ENCODE assay signal across 19 cellular contexts in the genomic region with DNA sequence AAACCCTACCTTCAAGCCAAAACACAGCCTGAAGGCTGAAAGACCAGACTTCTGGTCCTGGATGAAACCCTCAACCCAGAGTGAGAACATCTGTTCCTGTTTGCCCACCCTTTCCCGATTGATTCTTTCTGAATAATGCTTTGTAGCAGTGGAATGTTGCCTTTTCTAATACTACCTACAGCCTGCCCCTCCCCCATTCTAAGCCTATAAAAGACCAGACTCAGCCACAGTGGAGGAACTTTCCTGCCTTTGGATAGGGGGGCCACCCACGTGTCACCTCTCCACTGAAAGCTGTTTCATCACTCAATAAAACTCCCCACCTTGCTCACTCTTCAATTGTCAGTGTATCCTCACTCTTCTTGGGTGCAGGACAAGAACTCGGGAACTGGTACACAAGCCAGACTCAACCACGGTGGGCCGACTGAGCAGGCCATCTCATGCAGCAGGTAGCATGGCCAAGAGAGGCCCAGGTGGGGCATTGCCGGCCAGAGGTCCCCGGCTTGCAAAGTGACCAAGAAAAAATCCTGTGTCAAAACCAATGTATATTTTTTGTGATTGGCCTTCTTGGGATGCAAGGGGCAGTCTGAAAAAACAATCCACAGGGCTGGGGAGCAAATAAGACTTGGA. TPM values are rescaled to one million over a fixed set of nuclear protein-coding genes. Genes with fewer than 3 reads are reported as not detected.
DNase-seq lines count a peak whose midpoint lies in the region; ATAC-seq, FAIRE-seq and TF ChIP-seq lines count a peak whose summit lies in the region.
"Had no signal": no experiment of that assay in that cellular context is flagged by ENCODE, and none has a peak within 500 bp of the region (broad histone marks: within the 10 kb centered on the region; RNA-seq: fewer than 3 reads in every experiment).

No MANE protein-coding gene starts in this region.

- peaks cover 19% of the 10 kb centered on the region for H3K9me1 ChIP-seq in IMR-90 (ENCODE audit: insufficient read depth, low read length)

- no peaks in the 10 kb centered on the region for H3K79me1 ChIP-seq in IMR-90 (ENCODE audit: low read depth in 1 of 2, low read length in 2 of 2)

- no peak overlapping the region for H2AK5ac ChIP-seq in IMR-90 (ENCODE audit: low read depth, low read length)

- no peak overlapping the region for H3K27ac ChIP-seq in IMR-90 (ENCODE audit: insufficient read depth, low read length)
- H3K27ac ChIP-seq: BLaER1 treated with 17β-estradiol and CSF1 and Interleukin-3, amounts not matched to agents 10 nM and 100 nM; SK-N-MC had no signal

- no peak overlapping the region for H2AFZ ChIP-seq in IMR-90 (replicated peaks; ENCODE audit: low read length, poor library complexity)

- H2BK15ac ChIP-seq in IMR-90 (ENCODE audit: low read depth, low read length) = 0 out of 3 replicates have a peak overlapping the region, but pooled peaks have one; percentile 84

- no peak overlapping the region for H3K23ac ChIP-seq in IMR-90 (ENCODE audit: low read depth, low read length)

- no peak for TF ChIP-seq RAD21 in IMR-90 (IDR thresholded peaks at IDR 0.05; ENCODE audit: low read length)

- no peak overlapping the region for H3K4me2 ChIP-seq in IMR-90 (ENCODE audit: low read depth, low read length)
- H3K4me2 ChIP-seq: BLaER1 treated with 17β-estradiol and CSF1 and Interleukin-3, amounts not matched to agents 10 nM and 100 nM had no signal

- H3K9ac ChIP-seq in IMR-90 (ENCODE audit: low read depth, low read length) = no peak overlapping the region
- H3K9ac ChIP-seq: BLaER1 treated with 17β-estradiol and CSF1 and Interleukin-3, amounts not matched to agents 10 nM and 100 nM had no signal

- H3K14ac ChIP-seq in IMR-90 (replicated peaks; ENCODE audit: low read depth, low read length) = no peak overlapping the region

- no peak overlapping the region for H4K91ac ChIP-seq in IMR-90 (ENCODE audit: insufficient read depth, low read depth, low read length)

- H2BK120ac ChIP-seq in IMR-90 (ENCODE audit: low read depth, low read length) = no peak overlapping the region; the same call in 1 of the 2 replicates

- no peaks in the 10 kb centered on the region for H4K20me1 ChIP-seq in IMR-90 (ENCODE audit: insufficient read depth, low read length)
- H4K20me1 ChIP-seq: BLaER1 treated with 17β-estradiol and CSF1 and Interleukin-3, amounts not matched to agents 10 nM and 100 nM had no signal

- H3K27ac Mint-ChIP-seq in progenitor cell of endocrine pancreas = peak overlapping the region; percentile 21

- H2BK5ac ChIP-seq in IMR-90 (ENCODE audit: low read depth, low read length, poor library complexity, severe bottlenecking) = no peak overlapping the region

- H2AK9ac ChIP-seq in IMR-90 (replicated peaks; ENCODE audit: low read depth, low read length, poor library complexity) = no peak overlapping the region

- H3K56ac ChIP-seq in IMR-90 (ENCODE audit: extremely low read depth, insufficient read depth, low read length) = no peak overlapping the region

- BruUV-seq in IMR-90 (replicated peaks; lab: Mats Ljungman, UMichigan) = no TSS peak

- H3K4me1 Mint-ChIP-seq in progenitor cell of endocrine pancreas (ENCODE audit: low read depth) = peaks cover 12% of the 10 kb centered on the region

- ATAC-seq in IMR-90 (ENCODE audit: low read depth) (no peak), HG02973 (IDR thresholded peaks at IDR 0.05; ENCODE audit: unreplicated experiment) (no peak), GM18858 (IDR thresholded peaks at IDR 0.05; ENCODE audit: unreplicated experiment) (no peak)

- in situ Hi-C loops in IMR-90 (cut with MboI; ENCODE audit: low sequenced_read_pairs) = no loop called here

- DNase-seq in GM18507 (ENCODE audit: extremely low spot score, insufficient read length, low read depth) (no peak), IMR-90 (no peak), islet precursor cell (peak; percentile 40), progenitor cell of endocrine pancreas (ENCODE audit: low spot score, unreplicated experiment) (no peak), RKO (ENCODE audit: low spot score) (no peak)
- DNase-seq: CD8-positive, alpha-beta memory T cell; DMS53; KG1; NCI-H1105 treated with DMSO at 0.1 percent for 48 hours; NCI-H1694; NCI-H2081 treated with DMSO at 0.1 percent for 48 hours; Right ventricle myocardium superior had no signal

- H4K8ac ChIP-seq in IMR-90 (ENCODE audit: low read depth in 2 of 2, low read length in 2 of 2) = no peak overlapping the region

- H3K4ac ChIP-seq in IMR-90 (ENCODE audit: low read depth, low read length) = no peak overlapping the region

- H3K4me3 Mint-ChIP-seq in progenitor cell of endocrine pancreas (ENCODE audit: low read depth) = no peak overlapping the region
- H3K4me3 Mint-ChIP-seq: CD8-positive, alpha-beta memory T cell had no signal

- POLR2A ChIA-PET in IMR-90 (lab: Charles Lee; ENCODE audit: unreplicated experiment) = no interaction called here

- peak; percentile 38 for FAIRE-seq in GM18507 (lab: Jason Lieb, UNC)
- FAIRE-seq: GM12891, RCC 7860 had no signal

- CTCF ChIA-PET in IMR-90 (lab: Yijun Ruan, JAX) = no interaction called here

- no peak overlapping the region for H4K5ac ChIP-seq in IMR-90 (ENCODE audit: low read depth, low read length)

- dilution Hi-C loops in IMR-90 (cut with HindIII; ENCODE audit: low sequenced_read_pairs, unreplicated experiment) = no loop called here

- H3K36me3 ChIP-seq in IMR-90 (ENCODE audit: control insufficient read depth, insufficient read depth, low read length) = no peaks in the 10 kb centered on the region
- H3K36me3 ChIP-seq: BLaER1 treated with 17β-estradiol and CSF1 and Interleukin-3, amounts not matched to agents 10 nM and 100 nM; HAP-1 had no signal

- no peak for TF ChIP-seq POLR2A in IMR-90 (IDR thresholded peaks at IDR 0.05; ENCODE audit: low read depth, low read length)

- peaks cover 20% of the 10 kb centered on the region for H3K4me1 ChIP-seq in IMR-90 (ENCODE audit: control insufficient read depth, insufficient read depth, low read length)
- H3K4me1 ChIP-seq: HAP-1 had no signal

- intact Hi-C loops in IMR-90 (cut with micrococcal nuclease) = no loop called here

- H3K9me3 ChIP-seq in IMR-90 (ENCODE audit: control insufficient read depth, insufficient read depth, low read length) = no peaks in the 10 kb centered on the region
- H3K9me3 ChIP-seq: BLaER1 treated with 17β-estradiol and CSF1 and Interleukin-3, amounts not matched to agents 10 nM and 100 nM; HAP-1 had no signal

- H3K18ac ChIP-seq in IMR-90 (ENCODE audit: low read depth, low read length) = no peak overlapping the region

- H3K4me3 ChIP-seq in IMR-90 (ENCODE audit: insufficient read depth, low read depth, low read length) = no peak overlapping the region
- H3K4me3 ChIP-seq: BLaER1 treated with 17β-estradiol and CSF1 and Interleukin-3, amounts not matched to agents 10 nM and 100 nM; HAP-1; SK-N-MC had no signal

- no peaks in the 10 kb centered on the region for H3K9me3 Mint-ChIP-seq in progenitor cell of endocrine pancreas (ENCODE audit: low read depth)
- H3K9me3 Mint-ChIP-seq: CD8-positive, alpha-beta memory T cell had no signal

- TF ChIP-seq CTCF in IMR-90 (conservative IDR thresholded peaks at IDR 0.05; ENCODE audit: low read depth, low read length) (no peak), progenitor cell of endocrine pancreas (IDR thresholded peaks at IDR 0.05; ENCODE audit: unreplicated experiment) (no peak)

- 73% methylated on average over 4 of the region's 7 CpGs; no CpG with 5 or more reads in 1 of the 2 experiments for WGBS in IMR-90 (ENCODE audit: extremely low coverage in 2 of 2, insufficient read length in 1 of 2), 2 experiments

- no peaks in the 10 kb centered on the region for H3K36me3 Mint-ChIP-seq in progenitor cell of endocrine pancreas (ENCODE audit: insufficient read depth)
- H3K36me3 Mint-ChIP-seq: CD8-positive, alpha-beta memory T cell had no signal

- no peaks in the 10 kb centered on the region for H3K27me3 ChIP-seq in IMR-90 (ENCODE audit: control insufficient read depth, insufficient read depth, low read length)
- H3K27me3 ChIP-seq: BLaER1 treated with 17β-estradiol and CSF1 and Interleukin-3, amounts not matched to agents 10 nM and 100 nM had no signal

- H2BK20ac ChIP-seq in IMR-90 (ENCODE audit: low read depth, low read length) = no peak overlapping the region

- H3K27me3 Mint-ChIP-seq in progenitor cell of endocrine pancreas = peaks cover 10% of the 10 kb centered on the region
- H3K27me3 Mint-ChIP-seq: CD8-positive, alpha-beta memory T cell had no signal

TF ChIP-seq in IMR-90, 13 proteins besides CTCF, POLR2A, EP300 and RAD21 (continues in another document):
- TF ChIP-seq FOS (IDR thresholded peaks at IDR 0.05; ENCODE audit: low read depth, low read length) = no peak
- no peak for TF ChIP-seq MAFK (IDR thresholded peaks at IDR 0.05; ENCODE audit: low read depth, low read length)
- TF ChIP-seq BHLHE40 (IDR thresholded peaks at IDR 0.05; ENCODE audit: low read depth, low read length) = no peak
- no peak for TF ChIP-seq SMC3 (IDR thresholded peaks at IDR 0.05; ENCODE audit: low read depth, low read length)
- TF ChIP-seq MXI1 (IDR thresholded peaks at IDR 0.05; ENCODE audit: borderline replicate concordance, low read depth, low read length) = no peak
- TF ChIP-seq MAZ (IDR thresholded peaks at IDR 0.05; ENCODE audit: borderline replicate concordance, low read depth, low read length) = no peak
- TF ChIP-seq RFX5 (IDR thresholded peaks at IDR 0.05; ENCODE audit: low read depth, low read length) = no peak
- no peak for TF ChIP-seq CHD1 (IDR thresholded peaks at IDR 0.05; ENCODE audit: low read depth, low read length)
- TF ChIP-seq CEBPB (IDR thresholded peaks at IDR 0.05; ENCODE audit: low read depth, low read length) = no peak
- TF ChIP-seq RCOR1 (IDR thresholded peaks at IDR 0.05; ENCODE audit: insufficient replicate concordance, low read length) = no peak
- no peak for TF ChIP-seq USF2 (IDR thresholded peaks at IDR 0.05; ENCODE audit: low read depth, low read length)
- no peak for TF ChIP-seq NFE2L2 (IDR thresholded peaks at IDR 0.05; ENCODE audit: low read depth, low read length)

RNA-seq across cellular contexts. Expression of gene APOL6, which starts 6.6 kb away (rescaled TPM):
- total RNA-seq in IMR-90 (2012; rRNA removed) (7.2 TPM in 2 replicates), progenitor cell of endocrine pancreas (0.07 TPM in 2 replicates)
- 0.86 and 1.2 TPM in 2 replicates for polyA plus RNA-seq in IMR-90 (2012; rRNA removed)
- 0.47 and 0.64 TPM in 2 replicates for polyA plus RNA-seq in IMR-90 (2012; cell fraction: cytosol; rRNA removed)
- polyA plus RNA-seq in IMR-90 (2012; cell fraction: nucleus; rRNA removed; ENCODE audit: low replicate concordance) = 0.32 and 1.4 TPM in 2 replicates

RNA-seq across cellular contexts. Expression of gene MB, which starts 24.5 kb away (rescaled TPM):
- not detected in 2 replicates for total RNA-seq in IMR-90 (2012; rRNA removed)
- polyA plus RNA-seq in IMR-90 (2012; rRNA removed) = not detected in 2 replicates
- polyA plus RNA-seq in IMR-90 (2012; cell fraction: cytosol; rRNA removed) = not detected in 2 replicates
- polyA plus RNA-seq in IMR-90 (2012; cell fraction: nucleus; rRNA removed; ENCODE audit: low replicate concordance) = not detected in 2 replicates
- total RNA-seq in progenitor cell of endocrine pancreas = not detected in 2 replicates
- polyA plus RNA-seq: CD8-positive, alpha-beta memory T cell had no signal
